Comparison of ENCODE assay signal across 19 cellular contexts in genomic region chr12:3421191-3421590, GRCh38.
DNase-seq lines count a peak whose midpoint lies in the region; FAIRE-seq and TF ChIP-seq lines count a peak whose summit lies in the region.
"Had no signal": no experiment of that assay in that cellular context is flagged by ENCODE, and none has a peak within 500 bp of the region (broad histone marks: within the 10 kb centered on the region; RNA-seq: fewer than 3 reads in every experiment).

No MANE protein-coding gene starts in this region.

- intact Hi-C loops in colonic mucosa (cut with DNase I), result loop anchor here (5.0 kb wide), 1 partner anchor 201 kb away; no protein-coding TSS in a partner anchor

- H2BK15ac ChIP-seq in H1 (ENCODE audit: low read length), result 0 out of 2 replicates have a peak overlapping the region, but pooled peaks have one; percentile 8

- H3K27me3 ChIP-seq in H1 (replicated peaks in 1 of 4; ENCODE audit: control insufficient read depth in 3 of 4, extremely low read depth in 1 of 4, insufficient read depth in 3 of 4, low read length in 3 of 4) (peaks cover 1 to 9% (median 6%) of the 10 kb centered on the region in 4 experiments; a peak in 5 of 7 replicates), colonic mucosa (no peaks in the 10 kb centered on the region)

- H4K91ac ChIP-seq in H1 (replicated peaks; ENCODE audit: insufficient read length, low read length), result peak overlapping the region; percentile 27

- DNase-seq in NCI-H82 (lab: John Stamatoyannopoulos, UW) (peak; percentile 31), NCI-H82 treated with DMSO at 0.1 percent for 48 hours (lab: John Stamatoyannopoulos, UW; ENCODE audit: unreplicated experiment) (no peak), NCI-H1694 treated with DMSO at 0.1 percent for 48 hours (lab: John Stamatoyannopoulos, UW) (peak; percentile 26), H1 (ENCODE audit: low read depth in 1 of 2, low spot score in 2 of 2) (no peak), urothelium cell line (ENCODE audit: low spot score) (peak; percentile 14), colonic mucosa (no peak)
- DNase-seq in stimulated activated CD4-positive, alpha-beta T cell treated with anti-CD3 and anti-CD28 coated beads, Interleukin-4, amount 100 ng/mL, for 1 hour, result no peak
- no peak for DNase-seq in activated CD4-positive, alpha-beta T cell treated with anti-CD3 and anti-CD28 coated beads for 4 hours
- DNase-seq: CD4-positive, alpha-beta memory T cell; DMS153; EL; KG1; NCI-H1436; NCI-H2029 treated with DMSO at 0.1 percent for 48 hours; SHP77 treated with DMSO at 0.1 percent for 48 hours had no signal

- 77% methylated on average over 9 of the region's 9 CpGs; no CpG with 5 or more reads in 1 of the 2 experiments for WGBS in H1 (ENCODE audit: extremely low coverage in 1 of 2, insufficient coverage in 1 of 2, insufficient read length in 1 of 2, insufficient replicate concordance in 2 of 2, low coverage in 1 of 2, low lambda C conversion rate in 2 of 2, missing lambda C conversion rate in 1 of 2), 2 experiments

- FAIRE-seq in H1 (lab: Jason Lieb, UNC), result no peak
- FAIRE-seq in urothelium cell line (lab: Jason Lieb, UNC), result no peak
- FAIRE-seq: A204.1, GM12891, GM18507, HepG2 had no signal

- H3K23me2 ChIP-seq in H1 (ENCODE audit: low read depth, low read length), result no peaks in the 10 kb centered on the region

- H3K56ac ChIP-seq in H1 (replicated peaks; ENCODE audit: insufficient read length, low read depth, low read length), result no peak overlapping the region

- no peak for TF ChIP-seq EP300 in H1 (IDR thresholded peaks at IDR 0.05; ENCODE audit: borderline replicate concordance in 1 of 2, low read depth in 2 of 2, low read length in 2 of 2)

- H3K14ac ChIP-seq in H1 (ENCODE audit: insufficient read length), result no peak overlapping the region

- no peak overlapping the region for H2BK120ac ChIP-seq in H1 (replicated peaks; ENCODE audit: low read depth, low read length)

- H3K4me1 ChIP-seq in H1 (replicated peaks in 1 of 4; ENCODE audit: control insufficient read depth in 3 of 4, insufficient read depth in 4 of 4, low read length in 3 of 4), result peaks cover 8 to 17% (median 11%) of the 10 kb centered on the region in 4 experiments
- no peaks in the 10 kb centered on the region for H3K4me1 ChIP-seq in colonic mucosa

- no peak overlapping the region for H3K27ac ChIP-seq in H1 (ENCODE audit: low read depth, low read length)
- H3K27ac ChIP-seq in colonic mucosa, result no peak overlapping the region

- no peak overlapping the region for H2AFZ ChIP-seq in H1 (ENCODE audit: low read length)

- CTCF ChIA-PET in H1 (lab: Charles Lee; ENCODE audit: partially characterized antibody), result interaction anchor here (0.6 to 5.6 kb wide), 9 partner anchors 12 to 121 kb away, joined by 3 to 26 read pairs (median 4); no protein-coding TSS in a partner anchor

- 0 out of 2 replicates have a peak overlapping the region, but pooled peaks have one; percentile 64 for H2BK20ac ChIP-seq in H1 (ENCODE audit: low read length)

- H3K23ac ChIP-seq in H1 (ENCODE audit: insufficient read length), result no peak overlapping the region

- TF ChIP-seq POLR2A in H1 (IDR thresholded peaks at IDR 0.05; ENCODE audit: control extremely low read depth in 1 of 2, low read depth in 2 of 2, low read length in 2 of 2), result no peak

- H3K9me3 ChIP-seq in H1 (ENCODE audit: insufficient read depth in 2 of 2, low read depth in 1 of 2, low read length in 1 of 2), result no peaks in the 10 kb centered on the region
- no peaks in the 10 kb centered on the region for H3K9me3 ChIP-seq in colonic mucosa

- no peaks in the 10 kb centered on the region for H3K36me3 ChIP-seq in H1 (ENCODE audit: control insufficient read depth in 2 of 4, insufficient read depth in 4 of 4, low read length in 3 of 4)
- no peaks in the 10 kb centered on the region for H3K36me3 ChIP-seq in colonic mucosa

- H2BK12ac ChIP-seq in H1 (ENCODE audit: low read depth, low read length), result peak overlapping the region; percentile 75; the same call in 1 of the 2 replicates

- POLR2A ChIA-PET in H1 (lab: Charles Lee; ENCODE audit: partially characterized antibody), result interaction anchor here (1.0 to 1.3 kb wide), 2 partner anchors 13 to 22 kb away, joined by 3 read pairs; no protein-coding TSS in a partner anchor

- H3K9ac ChIP-seq in H1 (replicated peaks in 1 of 4; ENCODE audit: extremely low read depth in 1 of 4, low read depth in 3 of 4, low read length in 3 of 4) (no peak overlapping the region), colonic mucosa (ENCODE audit: low read depth in 2 of 2, low read length in 2 of 2) (no peak overlapping the region)

- H3K79me2 ChIP-seq in H1 (ENCODE audit: control insufficient read depth in 1 of 2, insufficient read depth in 2 of 2, low read length in 2 of 2), result no peaks in the 10 kb centered on the region

- no peak overlapping the region for H4K8ac ChIP-seq in H1 (ENCODE audit: extremely low read depth, insufficient read depth, low read length)

- peak overlapping the region; percentile 85; the same call in 1 of the 2 replicates for H3K18ac ChIP-seq in H1 (ENCODE audit: extremely low read depth, low read length)

- H2AK5ac ChIP-seq in H1 (ENCODE audit: low read depth, low read length), result no peak overlapping the region; the same call in 1 of the 2 replicates

- no peaks in the 10 kb centered on the region for H3K79me1 ChIP-seq in H1 (ENCODE audit: low read depth, low read length)

- TF ChIP-seq RAD21 in H1 (IDR thresholded peaks at IDR 0.05 in 1 of 2, conservative IDR thresholded peaks at IDR 0.05 in 1 of 2; ENCODE audit: low read depth in 2 of 2, low read length in 2 of 2), result no peak

- H4K20me1 ChIP-seq in H1 (replicated peaks in 1 of 2; ENCODE audit: control insufficient read depth in 1 of 2, insufficient read depth in 2 of 2, low read length in 2 of 2), result no peaks in the 10 kb centered on the region

- peak overlapping the region; percentile 60; the same call in 1 of the 2 replicates for H2BK5ac ChIP-seq in H1 (ENCODE audit: low read depth, low read length)

- peak overlapping the region; percentile 40 to 58 for H3K4me2 ChIP-seq in H1 (ENCODE audit: insufficient read depth in 1 of 2, low read depth in 2 of 2, low read length in 2 of 2)

- H4K5ac ChIP-seq in H1 (ENCODE audit: insufficient read length, low read depth, low read length), result no peak overlapping the region

- TF ChIP-seq CTCF in H1 (IDR thresholded peaks at IDR 0.05; ENCODE audit: control extremely low read depth in 1 of 3, insufficient read depth in 1 of 3, low read depth in 1 of 3, low read length in 3 of 3) (peak in 1 of 3 experiments; percentile 5; a peak in 1 of 4 replicates), colonic mucosa (IDR thresholded peaks at IDR 0.05) (no peak)

- peak overlapping the region in 2 of 4 experiments; percentile 11 to 14; a peak in 3 of 8 replicates for H3K4me3 ChIP-seq in H1 (ENCODE audit: extremely low read depth in 1 of 4, insufficient read depth in 2 of 4, low read depth in 3 of 4, low read length in 4 of 4)
- no peak overlapping the region for H3K4me3 ChIP-seq in colonic mucosa

- no peak overlapping the region for H3K4ac ChIP-seq in H1 (replicated peaks; ENCODE audit: insufficient read length, low read depth, low read length)

TF ChIP-seq in H1, 55 proteins besides CTCF, POLR2A, EP300 and RAD21 (continues in another document):
- TF ChIP-seq CBX5 (IDR thresholded peaks at IDR 0.05; ENCODE audit: low read depth, low read length) (no peak), PHF8 (conservative IDR thresholded peaks at IDR 0.05; ENCODE audit: low read depth, low read length) (no peak), CREB1 (IDR thresholded peaks at IDR 0.05) (no peak), SRF (IDR thresholded peaks at IDR 0.05; ENCODE audit: low read depth, low read length) (no peak), POLR2AphosphoS5 (IDR thresholded peaks at IDR 0.05; ENCODE audit: low read depth, low read length) (no peak), CHD2 (IDR thresholded peaks at IDR 0.05; ENCODE audit: low read length) (no peak), KDM5A (IDR thresholded peaks at IDR 0.05; ENCODE audit: low read length) (no peak), GTF2F1 (IDR thresholded peaks at IDR 0.05; ENCODE audit: borderline replicate concordance, low read depth, low read length) (no peak), YY1 (IDR thresholded peaks at IDR 0.05; ENCODE audit: low read depth, low read length) (no peak), RBBP5 (IDR thresholded peaks at IDR 0.05; ENCODE audit: borderline replicate concordance, low read depth, low read length) (no peak), BCL11A (IDR thresholded peaks at IDR 0.05; ENCODE audit: low read depth in 2 of 2, low read length in 2 of 2) (no peak), TAF1 (IDR thresholded peaks at IDR 0.05; ENCODE audit: low read depth, low read length) (no peak), SAP30 (IDR thresholded peaks at IDR 0.05; ENCODE audit: insufficient read depth, insufficient replicate concordance, low read length) (no peak)

Comparison
In these comparisons a context has a peak if more than half of its experiments do, and no peak if none do; other contexts are left out.
1. DNase-seq: peak in NCI-H82 (single experiment), NCI-H1694 treated with DMSO at 0.1 percent for 48 hours (single experiment) and urothelium cell line (single experiment); none in NCI-H82 treated with DMSO at 0.1 percent for 48 hours (single experiment), H1 (0 of 2), stimulated activated CD4-positive, alpha-beta T cell treated with anti-CD3 and anti-CD28 coated beads, Interleukin-4, amount 100 ng/mL, for 1 hour (single experiment), activated CD4-positive, alpha-beta T cell treated with anti-CD3 and anti-CD28 coated beads for 4 hours (0 of 2) and colonic mucosa (single experiment).